1 cellular context compared by ENCODE assay signal in genomic region chr1:234478152-234478480, GRCh38.
TF ChIP-seq lines count a peak whose summit lies in the region.

No MANE protein-coding gene starts in this region.

TF ChIP-seq in K562, 482 proteins besides CTCF, POLR2A, EP300 and RAD21 (continued from another document and continues in another):
- TF ChIP-seq ZBTB40 (IDR thresholded peaks at IDR 0.05) (no peak), ZBTB40 (CRISPR knock-in tag; IDR thresholded peaks at IDR 0.05) (no peak), ZNF695 (CRISPR knock-in tag; IDR thresholded peaks at IDR 0.05) (no peak), GTF2A2 (tag; IDR thresholded peaks at IDR 0.05) (no peak), MTA1 (IDR thresholded peaks at IDR 0.05; ENCODE audit: borderline replicate concordance) (no peak), MBD2 (IDR thresholded peaks at IDR 0.05; ENCODE audit: borderline replicate concordance, low read depth) (no peak), ZBTB43 (CRISPR knock-in tag; IDR thresholded peaks at IDR 0.05) (no peak), OTX1 (CRISPR knock-in tag; IDR thresholded peaks at IDR 0.05) (no peak), CSDE1 (IDR thresholded peaks at IDR 0.05) (no peak), RFX7 (CRISPR knock-in tag; IDR thresholded peaks at IDR 0.05) (no peak), ZC3H4 (CRISPR knock-in tag; IDR thresholded peaks at IDR 0.05; ENCODE audit: borderline replicate concordance) (no peak), ZNF282 (CRISPR knock-in tag; IDR thresholded peaks at IDR 0.05) (no peak), SRSF1 (IDR thresholded peaks at IDR 0.05; ENCODE audit: low read depth, low read length) (no peak), RAD51 (IDR thresholded peaks at IDR 0.05; ENCODE audit: borderline replicate concordance, low read depth) (no peak), E2F4 (CRISPR knock-in tag; IDR thresholded peaks at IDR 0.05; ENCODE audit: low read depth) (no peak), CHD2 (IDR thresholded peaks at IDR 0.05; ENCODE audit: low read depth, low read length) (no peak), FOXM1 (IDR thresholded peaks at IDR 0.05; ENCODE audit: low read depth) (no peak), FOXM1 (CRISPR knock-in tag; IDR thresholded peaks at IDR 0.05; ENCODE audit: low read depth) (0 out of 2 replicates have a peak, but pooled peaks have one; percentile 11), TOE1 (IDR thresholded peaks at IDR 0.05; ENCODE audit: borderline replicate concordance) (no peak), TOE1 (CRISPR knock-in tag; IDR thresholded peaks at IDR 0.05; ENCODE audit: borderline replicate concordance, low read depth) (no peak), RNF2 (IDR thresholded peaks at IDR 0.05) (no peak), CEBPG (CRISPR knock-in tag; IDR thresholded peaks at IDR 0.05) (no peak), CEBPG (tag; conservative IDR thresholded peaks at IDR 0.05 in 1 of 2, IDR thresholded peaks at IDR 0.05 in 1 of 2) (no peak), ZNF133 (CRISPR knock-in tag; IDR thresholded peaks at IDR 0.05) (no peak), PYGO2 (tag; IDR thresholded peaks at IDR 0.05) (no peak), TBL1XR1 (IDR thresholded peaks at IDR 0.05; ENCODE audit: low read length in 2 of 2) (no peak), SMARCC2 (IDR thresholded peaks at IDR 0.05; ENCODE audit: low read depth) (no peak), ELK3 (CRISPR knock-in tag; IDR thresholded peaks at IDR 0.05) (no peak), ZNF217 (CRISPR knock-in tag; IDR thresholded peaks at IDR 0.05) (no peak), ZSCAN32 (CRISPR knock-in tag; IDR thresholded peaks at IDR 0.05) (no peak), NRF1 (conservative IDR thresholded peaks at IDR 0.05 in 1 of 2, IDR thresholded peaks at IDR 0.05 in 1 of 2) (peak; percentile 50 to 51; a peak in 2 of 4 replicates), PHF20 (IDR thresholded peaks at IDR 0.05; ENCODE audit: partially characterized antibody) (peak; percentile 52), SFPQ (IDR thresholded peaks at IDR 0.05; ENCODE audit: low read depth, low read length) (no peak), HDAC1 (IDR thresholded peaks at IDR 0.05) (no peak), CTBP1 (IDR thresholded peaks at IDR 0.05; ENCODE audit: borderline replicate concordance) (peak; percentile 19; the same call in 1 of the 2 replicates), MCM5 (IDR thresholded peaks at IDR 0.05; ENCODE audit: low read depth) (no peak)
- TF ChIP-seq, protein P1, sequence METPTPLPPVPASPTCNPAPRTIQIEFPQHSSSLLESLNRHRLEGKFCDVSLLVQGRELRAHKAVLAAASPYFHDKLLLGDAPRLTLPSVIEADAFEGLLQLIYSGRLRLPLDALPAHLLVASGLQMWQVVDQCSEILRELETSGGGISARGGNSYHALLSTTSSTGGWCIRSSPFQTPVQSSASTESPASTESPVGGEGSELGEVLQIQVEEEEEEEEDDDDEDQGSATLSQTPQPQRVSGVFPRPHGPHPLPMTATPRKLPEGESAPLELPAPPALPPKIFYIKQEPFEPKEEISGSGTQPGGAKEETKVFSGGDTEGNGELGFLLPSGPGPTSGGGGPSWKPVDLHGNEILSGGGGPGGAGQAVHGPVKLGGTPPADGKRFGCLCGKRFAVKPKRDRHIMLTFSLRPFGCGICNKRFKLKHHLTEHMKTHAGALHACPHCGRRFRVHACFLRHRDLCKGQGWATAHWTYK (CRISPR knock-in tag; IDR thresholded peaks at IDR 0.05), result no peak
- TF ChIP-seq, protein P2, sequence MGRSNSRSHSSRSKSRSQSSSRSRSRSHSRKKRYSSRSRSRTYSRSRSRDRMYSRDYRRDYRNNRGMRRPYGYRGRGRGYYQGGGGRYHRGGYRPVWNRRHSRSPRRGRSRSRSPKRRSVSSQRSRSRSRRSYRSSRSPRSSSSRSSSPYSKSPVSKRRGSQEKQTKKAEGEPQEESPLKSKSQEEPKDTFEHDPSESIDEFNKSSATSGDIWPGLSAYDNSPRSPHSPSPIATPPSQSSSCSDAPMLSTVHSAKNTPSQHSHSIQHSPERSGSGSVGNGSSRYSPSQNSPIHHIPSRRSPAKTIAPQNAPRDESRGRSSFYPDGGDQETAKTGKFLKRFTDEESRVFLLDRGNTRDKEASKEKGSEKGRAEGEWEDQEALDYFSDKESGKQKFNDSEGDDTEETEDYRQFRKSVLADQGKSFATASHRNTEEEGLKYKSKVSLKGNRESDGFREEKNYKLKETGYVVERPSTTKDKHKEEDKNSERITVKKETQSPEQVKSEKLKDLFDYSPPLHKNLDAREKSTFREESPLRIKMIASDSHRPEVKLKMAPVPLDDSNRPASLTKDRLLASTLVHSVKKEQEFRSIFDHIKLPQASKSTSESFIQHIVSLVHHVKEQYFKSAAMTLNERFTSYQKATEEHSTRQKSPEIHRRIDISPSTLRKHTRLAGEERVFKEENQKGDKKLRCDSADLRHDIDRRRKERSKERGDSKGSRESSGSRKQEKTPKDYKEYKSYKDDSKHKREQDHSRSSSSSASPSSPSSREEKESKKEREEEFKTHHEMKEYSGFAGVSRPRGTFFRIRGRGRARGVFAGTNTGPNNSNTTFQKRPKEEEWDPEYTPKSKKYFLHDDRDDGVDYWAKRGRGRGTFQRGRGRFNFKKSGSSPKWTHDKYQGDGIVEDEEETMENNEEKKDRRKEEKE (IDR thresholded peaks at IDR 0.05; ENCODE audit: borderline replicate concordance in 1 of 2, control insufficient read depth in 1 of 2, low read depth in 2 of 2, low read length in 1 of 2), result no peak
- TF ChIP-seq, protein P3, sequence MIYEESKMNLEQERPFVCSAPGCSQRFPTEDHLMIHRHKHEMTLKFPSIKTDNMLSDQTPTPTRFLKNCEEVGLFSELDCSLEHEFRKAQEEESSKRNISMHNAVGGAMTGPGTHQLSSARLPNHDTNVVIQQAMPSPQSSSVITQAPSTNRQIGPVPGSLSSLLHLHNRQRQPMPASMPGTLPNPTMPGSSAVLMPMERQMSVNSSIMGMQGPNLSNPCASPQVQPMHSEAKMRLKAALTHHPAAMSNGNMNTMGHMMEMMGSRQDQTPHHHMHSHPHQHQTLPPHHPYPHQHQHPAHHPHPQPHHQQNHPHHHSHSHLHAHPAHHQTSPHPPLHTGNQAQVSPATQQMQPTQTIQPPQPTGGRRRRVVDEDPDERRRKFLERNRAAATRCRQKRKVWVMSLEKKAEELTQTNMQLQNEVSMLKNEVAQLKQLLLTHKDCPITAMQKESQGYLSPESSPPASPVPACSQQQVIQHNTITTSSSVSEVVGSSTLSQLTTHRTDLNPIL (CRISPR knock-in tag; IDR thresholded peaks at IDR 0.05), result no peak
- TF ChIP-seq, protein P4, sequence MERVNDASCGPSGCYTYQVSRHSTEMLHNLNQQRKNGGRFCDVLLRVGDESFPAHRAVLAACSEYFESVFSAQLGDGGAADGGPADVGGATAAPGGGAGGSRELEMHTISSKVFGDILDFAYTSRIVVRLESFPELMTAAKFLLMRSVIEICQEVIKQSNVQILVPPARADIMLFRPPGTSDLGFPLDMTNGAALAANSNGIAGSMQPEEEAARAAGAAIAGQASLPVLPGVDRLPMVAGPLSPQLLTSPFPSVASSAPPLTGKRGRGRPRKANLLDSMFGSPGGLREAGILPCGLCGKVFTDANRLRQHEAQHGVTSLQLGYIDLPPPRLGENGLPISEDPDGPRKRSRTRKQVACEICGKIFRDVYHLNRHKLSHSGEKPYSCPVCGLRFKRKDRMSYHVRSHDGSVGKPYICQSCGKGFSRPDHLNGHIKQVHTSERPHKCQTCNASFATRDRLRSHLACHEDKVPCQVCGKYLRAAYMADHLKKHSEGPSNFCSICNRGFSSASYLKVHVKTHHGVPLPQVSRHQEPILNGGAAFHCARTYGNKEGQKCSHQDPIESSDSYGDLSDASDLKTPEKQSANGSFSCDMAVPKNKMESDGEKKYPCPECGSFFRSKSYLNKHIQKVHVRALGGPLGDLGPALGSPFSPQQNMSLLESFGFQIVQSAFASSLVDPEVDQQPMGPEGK (CRISPR knock-in tag; IDR thresholded peaks at IDR 0.05; ENCODE audit: borderline replicate concordance), result no peak
